ENCODE assay signal across 8 cellular contexts in genomic region chr11:69292221-69292648, GRCh38. TPM values are rescaled to one million over a fixed set of nuclear protein-coding genes. Genes with fewer than 3 reads are reported as not detected.
DNase-seq lines count a peak whose midpoint lies in the region; ATAC-seq and TF ChIP-seq lines count a peak whose summit lies in the region.

No MANE protein-coding gene starts in this region.

- peak; percentile 65 for TF ChIP-seq CTCF in LNCAP (IDR thresholded peaks at IDR 0.05)

- ATAC-seq in left ventricle myocardium superior = no peak
- ATAC-seq in left colon = no peak

- intact Hi-C loops in left ventricle myocardium superior (cut with micrococcal nuclease) (loop anchor here (5.0 kb wide), 1 partner anchor 345 kb away; no protein-coding TSS in a partner anchor), left colon (cut with DNase I, micrococcal nuclease) (loop anchor here (10.0 kb wide), 2 partner anchors 343 to 353 kb away; partner anchors contain the start of gene CCND1 (in 1 of the 2))

- DNase-seq in CD1c-positive myeloid dendritic cell (ENCODE audit: extremely low spot score) (peak; percentile 41), left ventricle myocardium superior (peak; percentile 66), hypothalamus (lab: John Stamatoyannopoulos, UW) (no peak), left colon (no peak), COLO829 (ENCODE audit: low spot score) (no peak)
- peak; percentile 84 for DNase-seq in activated effector memory CD4-positive, alpha-beta T cell treated with anti-CD3 and anti-CD28 coated beads, Interleukin-2, amount 50 U/mL, for 16 hours
- DNase-seq in stimulated activated CD8-positive, alpha-beta memory T cell treated with anti-CD3 and anti-CD28 coated beads, Interleukin-7, amount 100 ng/mL, for 4 hours (ENCODE audit: low read depth in 2 of 2) = peak; percentile 12 to 30

RNA-seq across cellular contexts. Expression of gene MYEOV, which starts 1.7 kb away (rescaled TPM):
- total RNA-seq in left ventricle myocardium superior (not detected), left colon (1 to 10 TPM; 3.8 to 8.0 TPM)

Comparison
In these comparisons a context has a peak if more than half of its experiments do, and no peak if none do; other contexts are left out.
1. DNase-seq: peak in CD1c-positive myeloid dendritic cell (single experiment), activated effector memory CD4-positive, alpha-beta T cell treated with anti-CD3 and anti-CD28 coated beads, Interleukin-2, amount 50 U/mL, for 16 hours (single experiment), left ventricle myocardium superior (single experiment) and stimulated activated CD8-positive, alpha-beta memory T cell treated with anti-CD3 and anti-CD28 coated beads, Interleukin-7, amount 100 ng/mL, for 4 hours (2 of 2); none in hypothalamus (0 of 51), left colon (0 of 2) and COLO829 (single experiment).